Comparison of ENCODE assay signal across 1 cellular context in the genomic region with DNA sequence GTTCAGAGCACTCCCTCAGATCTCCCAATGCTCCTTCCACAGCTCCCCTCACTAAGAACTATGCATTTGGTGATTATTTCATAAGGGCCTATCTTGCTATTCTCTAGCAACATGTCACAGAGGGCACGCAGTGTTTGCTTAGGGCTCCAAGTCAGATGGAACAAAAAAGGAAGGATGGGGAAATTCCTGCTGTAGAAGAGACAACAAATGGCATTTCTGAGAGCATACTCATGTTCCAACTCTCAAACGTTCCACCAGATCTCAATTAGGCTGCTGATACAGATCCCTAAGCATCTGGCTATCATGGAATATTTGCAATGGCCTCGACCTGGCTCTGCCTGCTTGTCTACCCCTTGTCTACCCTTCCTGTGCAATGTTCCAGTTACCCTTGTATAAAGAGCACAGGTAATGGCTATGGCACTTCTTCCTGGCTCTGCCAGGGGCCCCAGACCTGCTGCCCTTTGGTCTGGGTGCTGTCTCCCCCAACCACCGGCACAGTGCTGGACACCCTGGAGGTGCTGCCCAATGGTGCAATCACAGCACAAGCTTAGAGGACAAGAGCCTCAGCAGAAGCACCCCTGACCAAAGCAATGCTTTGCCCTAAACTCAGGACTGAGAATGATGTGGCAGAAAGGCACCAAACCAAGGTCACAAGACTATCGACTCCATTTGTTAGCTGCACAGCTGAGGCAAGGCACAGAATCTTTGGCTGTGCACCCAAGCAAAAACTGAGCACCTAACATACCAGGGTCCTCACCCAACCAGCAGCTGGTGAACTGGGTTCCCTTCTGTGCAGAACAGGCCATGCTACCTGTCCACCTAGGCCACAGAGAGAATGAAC.
TF ChIP-seq lines count a peak whose summit lies in the region.

No MANE protein-coding gene starts in this region.

TF ChIP-seq in HCT116, 20 proteins besides CTCF, POLR2A, EP300 and RAD21 (continued from another document):
- TF ChIP-seq, protein P1, sequence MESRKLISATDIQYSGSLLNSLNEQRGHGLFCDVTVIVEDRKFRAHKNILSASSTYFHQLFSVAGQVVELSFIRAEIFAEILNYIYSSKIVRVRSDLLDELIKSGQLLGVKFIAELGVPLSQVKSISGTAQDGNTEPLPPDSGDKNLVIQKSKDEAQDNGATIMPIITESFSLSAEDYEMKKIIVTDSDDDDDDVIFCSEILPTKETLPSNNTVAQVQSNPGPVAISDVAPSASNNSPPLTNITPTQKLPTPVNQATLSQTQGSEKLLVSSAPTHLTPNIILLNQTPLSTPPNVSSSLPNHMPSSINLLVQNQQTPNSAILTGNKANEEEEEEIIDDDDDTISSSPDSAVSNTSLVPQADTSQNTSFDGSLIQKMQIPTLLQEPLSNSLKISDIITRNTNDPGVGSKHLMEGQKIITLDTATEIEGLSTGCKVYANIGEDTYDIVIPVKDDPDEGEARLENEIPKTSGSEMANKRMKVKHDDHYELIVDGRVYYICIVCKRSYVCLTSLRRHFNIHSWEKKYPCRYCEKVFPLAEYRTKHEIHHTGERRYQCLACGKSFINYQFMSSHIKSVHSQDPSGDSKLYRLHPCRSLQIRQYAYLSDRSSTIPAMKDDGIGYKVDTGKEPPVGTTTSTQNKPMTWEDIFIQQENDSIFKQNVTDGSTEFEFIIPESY (IDR thresholded peaks at IDR 0.05; ENCODE audit: extremely low read depth, insufficient replicate concordance, low read length): no peak
- no peak for TF ChIP-seq EZH2 (IDR thresholded peaks at IDR 0.05)
- TF ChIP-seq, protein P2, sequence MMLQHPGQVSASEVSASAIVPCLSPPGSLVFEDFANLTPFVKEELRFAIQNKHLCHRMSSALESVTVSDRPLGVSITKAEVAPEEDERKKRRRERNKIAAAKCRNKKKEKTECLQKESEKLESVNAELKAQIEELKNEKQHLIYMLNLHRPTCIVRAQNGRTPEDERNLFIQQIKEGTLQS (IDR thresholded peaks at IDR 0.05): no peak
- TF ChIP-seq EGR1 (IDR thresholded peaks at IDR 0.05; ENCODE audit: low read depth): no peak
TF ChIP-seq in HCT116: peak in this region for 0.
